8 cellular contexts compared by ENCODE assay signal in the genomic region with DNA sequence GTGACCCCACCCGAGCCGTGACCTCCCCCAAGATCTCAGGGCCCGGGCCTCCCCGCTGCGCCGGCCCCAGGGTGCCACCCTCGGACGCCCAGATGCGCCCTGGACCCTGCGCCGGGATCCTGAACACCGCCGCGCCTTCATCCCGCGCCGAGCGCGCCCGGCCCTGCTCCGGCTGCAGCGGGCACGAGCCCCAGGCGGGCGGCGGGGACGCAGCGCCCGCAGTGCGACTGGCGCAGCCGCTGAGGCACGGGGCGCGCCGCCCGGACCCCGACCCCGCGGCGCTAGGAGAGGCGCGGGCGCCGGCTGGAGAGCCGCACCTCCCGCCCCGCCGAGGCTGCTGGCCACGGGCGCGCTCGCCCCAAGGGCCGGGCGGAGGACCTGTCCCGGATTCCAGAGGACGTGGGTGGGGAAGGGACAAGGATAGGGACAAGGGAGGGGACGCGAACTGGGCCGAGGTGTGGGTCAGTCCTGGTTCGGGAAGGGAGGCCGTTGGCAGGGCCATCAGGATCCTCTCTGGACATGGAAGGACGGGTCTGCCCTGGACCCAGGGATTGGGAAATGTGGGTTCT.
DNase-seq lines count a peak whose midpoint lies in the region; ATAC-seq lines count a peak whose summit lies in the region.

No MANE protein-coding gene starts in this region.

- H3K27ac ChIP-seq in iPS-20b (ENCODE audit: low read length), result no peak overlapping the region

- H3K36me3 Mint-ChIP-seq in stimulated activated naive CD8-positive, alpha-beta T cell treated with anti-CD3 and anti-CD28 coated beads, Interleukin-15, Interleukin-2, amounts not matched to agents 100 ng/mL and 50 ng/mL, for 24 hours (ENCODE audit: low read depth), result no peaks in the 10 kb centered on the region

- peak overlapping the region; percentile 66; the same call in 1 of the 2 replicates for H3K4me3 ChIP-seq in iPS-20b (ENCODE audit: low read length)

- H3K27me3 ChIP-seq in iPS-20b (ENCODE audit: insufficient read depth, low read length), result peaks cover 95% of the 10 kb centered on the region

- H3K36me3 ChIP-seq in iPS-20b (ENCODE audit: insufficient read depth, low read depth, low read length), result no peaks in the 10 kb centered on the region

- H3K9me3 ChIP-seq in iPS-20b (ENCODE audit: insufficient read depth, low read depth, low read length), result no peaks in the 10 kb centered on the region

- no peak overlapping the region for H3K9ac ChIP-seq in iPS-20b (ENCODE audit: low read depth, low read length)

- H3K27me3 Mint-ChIP-seq in stimulated activated naive CD8-positive, alpha-beta T cell treated with anti-CD3 and anti-CD28 coated beads, Interleukin-15, Interleukin-2, amounts not matched to agents 100 ng/mL and 50 ng/mL, for 24 hours, result peaks cover 44% of the 10 kb centered on the region

- no peak overlapping the region for H3K27ac Mint-ChIP-seq in stimulated activated naive CD8-positive, alpha-beta T cell treated with anti-CD3 and anti-CD28 coated beads, Interleukin-15, Interleukin-2, amounts not matched to agents 100 ng/mL and 50 ng/mL, for 24 hours

- ATAC-seq in GM19351 (IDR thresholded peaks at IDR 0.05; ENCODE audit: unreplicated experiment), result no peak

- H3K9me3 Mint-ChIP-seq in stimulated activated naive CD8-positive, alpha-beta T cell treated with anti-CD3 and anti-CD28 coated beads, Interleukin-15, Interleukin-2, amounts not matched to agents 100 ng/mL and 50 ng/mL, for 24 hours, result no peaks in the 10 kb centered on the region

- H3K4me1 ChIP-seq in iPS-20b (ENCODE audit: insufficient read depth, low read length), result peaks cover 12% of the 10 kb centered on the region

- DNase-seq in NCI-H146 (lab: John Stamatoyannopoulos, UW) (peak; percentile 27), NCI-H146 treated with DMSO at 0.1 percent for 48 hours (lab: John Stamatoyannopoulos, UW; ENCODE audit: unreplicated experiment) (no peak), NCI-H1048 (lab: John Stamatoyannopoulos, UW) (no peak)
- peak; percentile 38 to 48 for DNase-seq in activated T-cell treated with anti-CD3 and anti-CD28 coated beads, Interleukin-2, amount 50 U/mL, for 48 hours
- DNase-seq in activated CD4-positive, CD25-positive, alpha-beta regulatory T cell treated with anti-CD3 and anti-CD28 coated beads, Interleukin-2, amount 50 U/mL, for 72 hours, result no peak

- H3K4me1 Mint-ChIP-seq in stimulated activated naive CD8-positive, alpha-beta T cell treated with anti-CD3 and anti-CD28 coated beads, Interleukin-15, Interleukin-2, amounts not matched to agents 100 ng/mL and 50 ng/mL, for 24 hours (ENCODE audit: low read depth), result peaks cover 58% of the 10 kb centered on the region

- H3K4me3 Mint-ChIP-seq in stimulated activated naive CD8-positive, alpha-beta T cell treated with anti-CD3 and anti-CD28 coated beads, Interleukin-15, Interleukin-2, amounts not matched to agents 100 ng/mL and 50 ng/mL, for 24 hours, result peak overlapping the region; percentile 80

Comparison
In these comparisons a context has a peak if more than half of its experiments do, and no peak if none do; other contexts are left out.
1. DNase-seq: peak in NCI-H146 (single experiment) and activated T-cell treated with anti-CD3 and anti-CD28 coated beads, Interleukin-2, amount 50 U/mL, for 48 hours (2 of 2); none in NCI-H146 treated with DMSO at 0.1 percent for 48 hours (single experiment), NCI-H1048 (single experiment) and activated CD4-positive, CD25-positive, alpha-beta regulatory T cell treated with anti-CD3 and anti-CD28 coated beads, Interleukin-2, amount 50 U/mL, for 72 hours (single experiment).